ENCODE assay signal across 1 cellular context in genomic region chr2:74481961-74482800, GRCh38.
TF ChIP-seq lines count a peak whose summit lies in the region.

No MANE protein-coding gene starts in this region.

TF ChIP-seq in HEK293, 187 proteins besides CTCF, POLR2A, EP300 and RAD21 (continued from another document):
- TF ChIP-seq ZNF362 (tag by site-specific recombination; IDR thresholded peaks at IDR 0.05) (no peak), ZBTB26 (tag by site-specific recombination; optimal IDR thresholded peaks at IDR 0.05) (peak; percentile 84), ZNF513 (tag by site-specific recombination; IDR thresholded peaks at IDR 0.05) (no peak), ZNF274 (IDR thresholded peaks at IDR 0.05; ENCODE audit: low read length) (no peak), ZNF274 (tag by site-specific recombination; IDR thresholded peaks at IDR 0.05; ENCODE audit: borderline replicate concordance) (no peak), ZNF791 (tag by site-specific recombination; IDR thresholded peaks at IDR 0.05) (no peak), YY1 (tag by site-specific recombination; IDR thresholded peaks at IDR 0.05) (no peak), ZNF518A (tag by site-specific recombination; conservative IDR thresholded peaks at IDR 0.05; ENCODE audit: low read depth) (no peak), ZNF114 (tag by site-specific recombination; IDR thresholded peaks at IDR 0.05) (no peak), ZNF664 (tag by site-specific recombination; IDR thresholded peaks at IDR 0.05) (no peak), ZNF561 (tag by site-specific recombination; IDR thresholded peaks at IDR 0.05; ENCODE audit: borderline replicate concordance) (no peak; the same call in 1 of the 2 replicates)
